ENCODE assay signal across 13 cellular contexts in the genomic region with DNA sequence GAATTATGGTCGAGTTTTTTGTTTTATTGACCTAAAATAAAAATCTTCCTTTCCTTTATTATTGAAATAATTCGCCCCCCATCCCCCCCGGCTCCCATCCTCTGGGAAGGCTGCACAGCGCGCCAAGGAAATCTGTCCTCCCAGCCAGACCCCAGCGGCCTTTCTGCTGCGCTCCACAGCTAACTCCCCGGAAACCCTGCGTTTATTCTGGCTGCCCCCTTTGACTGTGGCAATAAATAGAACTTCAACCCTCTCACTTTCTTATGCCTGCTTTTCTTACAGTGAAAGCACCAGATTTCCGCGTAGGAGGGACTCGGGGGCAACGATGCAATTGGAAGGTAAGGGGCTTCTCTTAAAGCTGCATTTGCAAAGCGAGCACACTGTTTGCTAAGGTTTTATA. TPM values are rescaled to one million over a fixed set of nuclear protein-coding genes. Genes with fewer than 3 reads are reported as not detected.
A peak's percentile ranks its signal among the peaks of the same experiment; 100 is the strongest.
DNase-seq lines count a peak whose midpoint lies in the region; ATAC-seq and TF ChIP-seq lines count a peak whose summit lies in the region.
"Had no signal": no experiment of that assay in that cellular context is flagged by ENCODE, and none has a peak within 500 bp of the region (broad histone marks: within the 10 kb centered on the region; RNA-seq: fewer than 3 reads in every experiment).

No MANE protein-coding gene starts in this region.

- POLR2A ChIA-PET in A673 (lab: Charles Lee; ENCODE audit: low non-redundant PET) = no interaction called here
- POLR2A ChIA-PET in naive thymus-derived CD8-positive, alpha-beta T cell (lab: Charles Lee) = interaction anchor here (0.7 to 4.5 kb wide), 8 partner anchors 8 to 148 kb away, joined by 3 to 23 read pairs (median 4); a partner anchor contains a TSS

- H3K9me3 Mint-ChIP-seq in brain = no peaks in the 10 kb centered on the region
- H3K9me3 Mint-ChIP-seq in naive thymus-derived CD8-positive, alpha-beta T cell = no peaks in the 10 kb centered on the region
- H3K9me3 Mint-ChIP-seq: activated B cell treated with CpG ODN at 0.5 μM for 24 hours, immature natural killer cell had no signal

- TF ChIP-seq CTCF in A673 (conservative IDR thresholded peaks at IDR 0.05; ENCODE audit: low read depth, low read length) (no peak), brain (conservative IDR thresholded peaks at IDR 0.05) (no peak)

- H3K4me1 Mint-ChIP-seq in brain = peaks cover 38% of the 10 kb centered on the region
- H3K4me1 Mint-ChIP-seq in naive thymus-derived CD8-positive, alpha-beta T cell = peaks cover 6 to 21% (median 15%) of the 10 kb centered on the region in 4 donors

- peaks cover 8% of the 10 kb centered on the region for H3K4me1 ChIP-seq in A673 (ENCODE audit: insufficient read depth, low read length, poor library complexity, severe bottlenecking)

- no peak for ATAC-seq in naive thymus-derived CD8-positive, alpha-beta T cell
- ATAC-seq in HG03039 (IDR thresholded peaks at IDR 0.05; ENCODE audit: unreplicated experiment) = no peak

- H3K36me3 Mint-ChIP-seq in brain = no peaks in the 10 kb centered on the region
- H3K36me3 Mint-ChIP-seq in naive thymus-derived CD8-positive, alpha-beta T cell = no peaks in the 10 kb centered on the region
- H3K36me3 Mint-ChIP-seq: immature natural killer cell had no signal

- no TSS peak for BruUV-seq in A673 (replicated peaks; lab: Mats Ljungman, UMichigan)

- H3K4me3 Mint-ChIP-seq in brain = peak overlapping the region; percentile 59 to 81 (median 79)
- H3K4me3 Mint-ChIP-seq in naive thymus-derived CD8-positive, alpha-beta T cell = peak overlapping the region; percentile 32 to 88 (median 82)
- H3K4me3 Mint-ChIP-seq: activated B cell treated with CpG ODN at 0.5 μM for 24 hours had no signal

- peaks cover 10% of the 10 kb centered on the region for H3K27me3 Mint-ChIP-seq in brain
- H3K27me3 Mint-ChIP-seq in naive thymus-derived CD8-positive, alpha-beta T cell = peaks cover 0 to 3% (median 0%) of the 10 kb centered on the region in 5 donors

- CTCF ChIA-PET in A673 (lab: Charles Lee) = interaction anchor here (2.6 kb wide), 1 partner anchor 8 kb away, joined by 12 read pairs; no protein-coding TSS in a partner anchor

- no peak overlapping the region for H3K27ac ChIP-seq in A673 (ENCODE audit: low read depth, low read length, poor library complexity, severe bottlenecking)
- H3K27ac ChIP-seq: C4-2B, epithelial cell of prostate had no signal

- H3K4me3 ChIP-seq in A673 (ENCODE audit: low read depth, low read length, poor library complexity, severe bottlenecking) (peak overlapping the region; percentile 32), H7 (ENCODE audit: insufficient read depth, low read depth, low read length) (peak overlapping the region; percentile 25)

- H3K27ac Mint-ChIP-seq in brain = peak overlapping the region; percentile 33 to 97 (median 88)
- H3K27ac Mint-ChIP-seq in naive thymus-derived CD8-positive, alpha-beta T cell = peak overlapping the region in 5 of 10 donors; percentile 28 to 90 (median 57)
- H3K27ac Mint-ChIP-seq: activated B cell treated with CpG ODN at 0.5 μM for 24 hours, immature natural killer cell had no signal

- H3K27me3 ChIP-seq in A673 (replicated peaks; ENCODE audit: insufficient read depth, low read depth, low read length, poor library complexity) = no peaks in the 10 kb centered on the region
- H3K27me3 ChIP-seq in H7 (ENCODE audit: control insufficient read depth, insufficient read depth, low read length) = peaks cover 12% of the 10 kb centered on the region

- no peak for DNase-seq in A673 (ENCODE audit: low spot score)
- no peak for DNase-seq in H7
- DNase-seq in naive thymus-derived CD8-positive, alpha-beta T cell = no peak
- no peak for DNase-seq in NCI-H446 (lab: John Stamatoyannopoulos, UW)
- DNase-seq in activated effector memory CD4-positive, alpha-beta T cell treated with anti-CD3 and anti-CD28 coated beads, Interleukin-2, amount 50 U/mL, for 16 hours = no peak
- no peak for DNase-seq in stimulated activated CD4-positive, alpha-beta T cell treated with anti-CD3 and anti-CD28 coated beads, Interleukin-2, amount 100 ng/mL, for 24 hours
- DNase-seq: activated B cell treated with CpG ODN at 0.5 μM for 24 hours, immature natural killer cell, SK-N-SH had no signal

- H3K9me3 ChIP-seq in A673 (ENCODE audit: low read depth, low read length, poor library complexity, severe bottlenecking) = no peaks in the 10 kb centered on the region
- H3K9me3 ChIP-seq: SK-N-SH had no signal

- intact Hi-C loops in A673 (cut with micrococcal nuclease; ENCODE audit: unreplicated experiment) = no loop called here

- H3K36me3 ChIP-seq in A673 (ENCODE audit: insufficient read depth, low read length, poor library complexity, severe bottlenecking) (no peaks in the 10 kb centered on the region), H7 (replicated peaks; ENCODE audit: control insufficient read depth, insufficient read depth, low read length) (no peaks in the 10 kb centered on the region)

RNA-seq across cellular contexts. Expression of a gene that starts 9.7 kb away (rescaled TPM):
- 26.8 and 28.6 TPM in 2 replicates for total RNA-seq in A673 (2021)
- total RNA-seq in H7 (2014; rRNA removed; shearing (Covaris generic)) = 24.0 and 24.1 TPM in 2 replicates
- polyA plus RNA-seq in brain (ENCODE audit: insufficient read depth, low read depth, low replicate concordance) = 34.1 TPM
- 10 to 100 TPM; 23.2 to 23.8 TPM for total RNA-seq in naive thymus-derived CD8-positive, alpha-beta T cell
- 10 to 100 TPM; 16.7 to 32.3 (median 19.8) TPM for polyA plus RNA-seq in naive thymus-derived CD8-positive, alpha-beta T cell

RNA-seq across cellular contexts. Expression of a gene that starts 59.5 kb away (rescaled TPM):
- total RNA-seq in A673 (2021) = not detected in 2 replicates
- 12.9 and 19.4 TPM in 2 replicates for total RNA-seq in H7 (2014; rRNA removed; shearing (Covaris generic))
- polyA plus RNA-seq in brain (ENCODE audit: insufficient read depth, low read depth, low replicate concordance) = 5.6 TPM
- total RNA-seq in naive thymus-derived CD8-positive, alpha-beta T cell = 10 to 100 TPM; 18.0 to 19.8 TPM
- 10 to 100 TPM in 2 of 3 donors, 1 to 10 TPM in 1; 3.8 to 19.7 (median 15.5) TPM for polyA plus RNA-seq in naive thymus-derived CD8-positive, alpha-beta T cell

Comparison
In these comparisons a context has a peak if more than half of its experiments do, and no peak if none do; other contexts are left out.
1. RNA of a gene that starts 59.5 kb away (total RNA-seq): 18.0 to 19.8 TPM in naive thymus-derived CD8-positive, alpha-beta T cell and 12.9 to 19.4 TPM in H7; not detected in A673; every median in the first group is over 10 times any median in the second.